ENCODE assay signal across 8 cellular contexts in genomic region chr10:3805791-3806381, GRCh38. TPM values are rescaled to one million over a fixed set of nuclear protein-coding genes. Genes with fewer than 3 reads are reported as not detected.
DNase-seq lines count a peak whose midpoint lies in the region; ATAC-seq, FAIRE-seq and TF ChIP-seq lines count a peak whose summit lies in the region.

No MANE protein-coding gene starts in this region.

- H3K9me3 ChIP-seq in esophagus muscularis mucosa: no peaks in the 10 kb centered on the region

- TF ChIP-seq EP300 in esophagus muscularis mucosa (IDR thresholded peaks at IDR 0.05): no peak

- no peak for FAIRE-seq in urothelium cell line (lab: Jason Lieb, UNC)

- no peaks in the 10 kb centered on the region for H3K36me3 ChIP-seq in esophagus muscularis mucosa

- H3K27ac ChIP-seq in esophagus muscularis mucosa (replicated peaks in 1 of 4): peak overlapping the region; percentile 78 to 83 (median 80)

- peak; percentile 54 for DNase-seq in GM04504 (ENCODE audit: low read depth)
- peak; percentile 32 for DNase-seq in NCI-H446 treated with DMSO at 0.1 percent for 48 hours (lab: John Stamatoyannopoulos, UW)
- DNase-seq in activated CD8-positive, alpha-beta memory T cell treated with anti-CD3 and anti-CD28 coated beads for 24 hours: peak; percentile 71
- DNase-seq in esophagus muscularis mucosa (ENCODE audit: extremely low spot score): peak; percentile 91
- peak; percentile 85 for DNase-seq in renal cortical epithelial cell (ENCODE audit: low read depth)
- no peak for DNase-seq in urothelium cell line (ENCODE audit: low spot score)

- intact Hi-C loops in esophagus muscularis mucosa (cut with DNase I): no loop called here

- ATAC-seq in HG02610 (IDR thresholded peaks at IDR 0.05; ENCODE audit: unreplicated experiment) (peak; percentile 37), GM18519 (IDR thresholded peaks at IDR 0.05; ENCODE audit: low FRiP score, unreplicated experiment) (no peak)

- H3K4me3 ChIP-seq in esophagus muscularis mucosa: peak overlapping the region in 2 of 4 donors; percentile 5 to 22

- H3K27me3 ChIP-seq in esophagus muscularis mucosa: no peaks in the 10 kb centered on the region

- H3K4me1 ChIP-seq in esophagus muscularis mucosa: peaks cover 55 to 70% (median 62%) of the 10 kb centered on the region in 4 donors

- no peak for TF ChIP-seq CTCF in esophagus muscularis mucosa (IDR thresholded peaks at IDR 0.05)

- TF ChIP-seq POLR2A in esophagus muscularis mucosa (IDR thresholded peaks at IDR 0.05; ENCODE audit: low read depth): no peak

- 59% methylated on average over 8 of the region's 8 CpGs for WGBS in esophagus muscularis mucosa

RNA-seq across cellular contexts. Expression of gene KLF6, which starts 20.9 kb away (rescaled TPM):
- 100 to 1,000 TPM; 114 to 145 (median 123) TPM for total RNA-seq in esophagus muscularis mucosa
- total RNA-seq in renal cortical epithelial cell: 112 and 126 TPM in 2 replicates
